ENCODE assay signal across 14 cellular contexts in genomic region chr2:168198476-168199192, GRCh38. TPM values are rescaled to one million over a fixed set of nuclear protein-coding genes. Genes with fewer than 3 reads are reported as not detected.
DNase-seq lines count a peak whose midpoint lies in the region; ATAC-seq and TF ChIP-seq lines count a peak whose summit lies in the region.
"Had no signal": no experiment of that assay in that cellular context is flagged by ENCODE, and none has a peak within 500 bp of the region (broad histone marks: within the 10 kb centered on the region; RNA-seq: fewer than 3 reads in every experiment).

No MANE protein-coding gene starts in this region.

- no peak for TF ChIP-seq EP300 in stomach (IDR thresholded peaks at IDR 0.05)

- ATAC-seq in heart left ventricle, result peak; percentile 42 to 63 (median 58)
- peak; percentile 91 for ATAC-seq in RWPE2 (ENCODE audit: low read depth)

- intact Hi-C loops in heart left ventricle (cut with DNase I), result loop anchor here in 1 of 10 donors (10.0 kb wide), 1 partner anchor 54 kb away; no protein-coding TSS in a partner anchor
- intact Hi-C loops in cardiac septum (cut with DNase I), result no loop called here
- intact Hi-C loops in stomach (cut with DNase I; ENCODE audit: low total_unique reads), result no loop called here

- H4K20me1 ChIP-seq in fibroblast of lung (ENCODE audit: control insufficient read depth, extremely low read depth, insufficient read depth, low read length), result no peaks in the 10 kb centered on the region

- TF ChIP-seq CTCF in heart left ventricle (IDR thresholded peaks at IDR 0.05) (no peak), RWPE2 (IDR thresholded peaks at IDR 0.05; ENCODE audit: poor library complexity, severe bottlenecking) (no peak), fibroblast of lung (conservative IDR thresholded peaks at IDR 0.05 in 1 of 2, IDR thresholded peaks at IDR 0.05 in 1 of 2; ENCODE audit: low read depth in 1 of 2, low read length in 2 of 2) (no peak), stomach (IDR thresholded peaks at IDR 0.05) (no peak)

- H2AFZ ChIP-seq in fibroblast of lung (ENCODE audit: low read length), result no peak overlapping the region

- no peak overlapping the region for H3K4me3 ChIP-seq in heart left ventricle
- H3K4me3 ChIP-seq in RWPE2 (ENCODE audit: severe bottlenecking), result no peak overlapping the region
- no peak overlapping the region for H3K4me3 ChIP-seq in fibroblast of lung (replicated peaks in 1 of 4; ENCODE audit: control extremely low read depth in 1 of 4, insufficient read depth in 1 of 4, low read depth in 3 of 4, low read length in 4 of 4)
- H3K4me3 ChIP-seq in stomach, result no peak overlapping the region

- H3K27me3 ChIP-seq in heart left ventricle (no peaks in the 10 kb centered on the region), RWPE2 (ENCODE audit: insufficient read depth, poor library complexity, severe bottlenecking) (no peaks in the 10 kb centered on the region), fibroblast of lung (ENCODE audit: control insufficient read depth, insufficient read depth, low read length) (no peaks in the 10 kb centered on the region), stomach (no peaks in the 10 kb centered on the region)

- no peak overlapping the region for H3K9ac ChIP-seq in fibroblast of lung (ENCODE audit: insufficient read depth, low read length)

- H3K27ac ChIP-seq in heart left ventricle (no peak overlapping the region), RWPE2 (ENCODE audit: poor library complexity, severe bottlenecking) (peak overlapping the region; percentile 28), fibroblast of lung (ENCODE audit: insufficient read depth, low read length) (no peak overlapping the region), stomach (peak overlapping the region in 3 of 5 donors; percentile 6 to 30 (median 29))

- H3K9me3 ChIP-seq in heart left ventricle, result no peaks in the 10 kb centered on the region
- H3K9me3 ChIP-seq in RWPE2 (ENCODE audit: severe bottlenecking), result no peaks in the 10 kb centered on the region
- no peaks in the 10 kb centered on the region for H3K9me3 ChIP-seq in fibroblast of lung (ENCODE audit: control insufficient read depth, insufficient read depth, low read depth, low read length)
- H3K9me3 ChIP-seq in stomach, result no peaks in the 10 kb centered on the region

- WGBS in heart left ventricle, 4 donors, result 59 to 69% (median 65%) methylated on average over 7 of the region's 7 CpGs
- WGBS in stomach, 5 donors, result 39 to 58% (median 49%) methylated on average over 7 of the region's 7 CpGs

- H3K4me2 ChIP-seq in fibroblast of lung (ENCODE audit: extremely low read depth, insufficient read depth, low read length), result no peak overlapping the region

- DNase-seq in heart left ventricle (no peak), cardiac septum (ENCODE audit: low spot score) (no peak), RWPE2 (ENCODE audit: low spot score) (no peak), fibroblast of lung (ENCODE audit: low read depth in 2 of 2) (peak; percentile 64 to 65), stomach (no peak), NCI-H146 (lab: John Stamatoyannopoulos, UW) (no peak), DMS53 (lab: John Stamatoyannopoulos, UW) (no peak), NCI-H1417 (lab: John Stamatoyannopoulos, UW) (no peak)
- DNase-seq: activated B cell treated with CpG ODN at 0.5 μM for 24 hours, DMS 273 treated with DMSO at 0.1 percent for 48 hours, midbrain, NCI-H1092, substantia nigra, SW 1271 had no signal

- H3K36me3 ChIP-seq in heart left ventricle (no peaks in the 10 kb centered on the region), RWPE2 (ENCODE audit: low read depth) (no peaks in the 10 kb centered on the region), fibroblast of lung (ENCODE audit: control insufficient read depth, insufficient read depth, low read length) (no peaks in the 10 kb centered on the region), stomach (no peaks in the 10 kb centered on the region)

- TF ChIP-seq POLR2A in heart left ventricle (IDR thresholded peaks at IDR 0.05) (no peak), stomach (IDR thresholded peaks at IDR 0.05) (no peak)

- peaks cover 25% of the 10 kb centered on the region for H3K79me2 ChIP-seq in fibroblast of lung (ENCODE audit: control insufficient read depth, insufficient read depth, low read length)

- H3K4me1 ChIP-seq in heart left ventricle (peaks cover 0 to 34% (median 9%) of the 10 kb centered on the region in 12 donors), RWPE2 (ENCODE audit: insufficient read depth, poor library complexity, severe bottlenecking) (peaks cover 19% of the 10 kb centered on the region), fibroblast of lung (ENCODE audit: control insufficient read depth, extremely low read depth, insufficient read depth, low read length) (peaks cover 8% of the 10 kb centered on the region), stomach (peaks cover 14 to 82% (median 43%) of the 10 kb centered on the region in 4 donors)

RNA-seq across cellular contexts. Expression of gene STK39, which starts 48.8 kb away (rescaled TPM):
- 10 to 100 TPM; 13.1 to 33.2 (median 21.5) TPM for total RNA-seq in heart left ventricle
- 10 to 100 TPM; 18.2 to 40.1 TPM for polyA plus RNA-seq in heart left ventricle
- total RNA-seq in cardiac septum, result 24.6 TPM
- total RNA-seq in fibroblast of lung, result 14.4 and 16.7 TPM in 2 replicates
- 30.1 and 51.7 TPM in 2 replicates for polyA plus RNA-seq in fibroblast of lung
- polyA plus RNA-seq in fibroblast of lung (2012), result 24.5 and 41.4 TPM in 2 replicates
- polyA minus RNA-seq in fibroblast of lung (ENCODE audit: low replicate concordance), result 1.6 and 9.2 TPM in 2 replicates
- 10 to 100 TPM; 29.8 to 60.7 (median 44.1) TPM for total RNA-seq in stomach
- 10 to 100 TPM; 18.3 to 35.7 (median 30.4) TPM for polyA plus RNA-seq in stomach

Comparison
In these comparisons a context has a peak if more than half of its experiments do, and no peak if none do; other contexts are left out.
1. DNase-seq: peak in fibroblast of lung (2 of 2); none in heart left ventricle (0 of 5), cardiac septum (single experiment), RWPE2 (single experiment), stomach (single experiment), NCI-H146 (single experiment), DMS53 (single experiment) and NCI-H1417 (0 of 3).
2. H3K27ac ChIP-seq: peak in RWPE2 (single experiment) and stomach (3 of 5); none in heart left ventricle (0 of 12) and fibroblast of lung (single experiment).